1 cellular context compared by ENCODE assay signal in genomic region chr13:76991796-76992547, GRCh38.
TF ChIP-seq lines count a peak whose summit lies in the region.

CLN5 (plus strand) TSS chr13:76992081; CDS start chr13:76992099, 18 bp downstream.

TF ChIP-seq in PFSK-1, 5 proteins besides CTCF, POLR2A, EP300 and RAD21:
- TF ChIP-seq REST (IDR thresholded peaks at IDR 0.05; ENCODE audit: insufficient read depth in 1 of 2, low read depth in 2 of 2, low read length in 2 of 2) (no peak), TAF1 (IDR thresholded peaks at IDR 0.05; ENCODE audit: borderline replicate concordance, insufficient read depth, low read length) (no peak), POLR2AphosphoS5 (IDR thresholded peaks at IDR 0.05; ENCODE audit: low read depth, low read length) (peak; percentile 66; the same call in 1 of the 2 replicates), FOXP2 (optimal IDR thresholded peaks at IDR 0.05; ENCODE audit: borderline replicate concordance, extremely low read depth, extremely low read length, insufficient read depth) (peak; percentile 89), SIN3A (IDR thresholded peaks at IDR 0.05; ENCODE audit: borderline replicate concordance, insufficient read depth, low read length) (no peak)
